Comparison of ENCODE assay signal across 12 cellular contexts in genomic region chr9:31140316-31140715, GRCh38.
DNase-seq lines count a peak whose midpoint lies in the region; ATAC-seq and TF ChIP-seq lines count a peak whose summit lies in the region.
"Had no signal": no experiment of that assay in that cellular context is flagged by ENCODE, and none has a peak within 500 bp of the region (broad histone marks: within the 10 kb centered on the region; RNA-seq: fewer than 3 reads in every experiment).

No MANE protein-coding gene starts in this region.

- no peaks in the 10 kb centered on the region for H3K4me1 Mint-ChIP-seq in GM23338

- H3K79me2 ChIP-seq in GM23338 (replicated peaks; ENCODE audit: insufficient read depth) (no peaks in the 10 kb centered on the region), OCI-LY3 (ENCODE audit: low read length) (no peaks in the 10 kb centered on the region)

- H3F3A ChIP-seq in GM23338 (replicated peaks; ENCODE audit: low read depth) = no peaks in the 10 kb centered on the region

- no peaks in the 10 kb centered on the region for H3K9me2 ChIP-seq in GM23338 (ENCODE audit: insufficient read depth)

- no peak overlapping the region for H3K4me3 ChIP-seq in BE2C (ENCODE audit: low read depth, low read length)
- H3K4me3 ChIP-seq in GM23338 = no peak overlapping the region
- H3K4me3 ChIP-seq in OCI-LY3 (ENCODE audit: low read length) = no peak overlapping the region
- no peak overlapping the region for H3K4me3 ChIP-seq in fibroblast of the aortic adventitia (ENCODE audit: low read depth, low read length)

- no peak overlapping the region for H3K27ac Mint-ChIP-seq in GM23338
- H3K27ac Mint-ChIP-seq: activated naive CD4-positive, alpha-beta T cell treated with anti-CD3 and anti-CD28 coated beads, Interleukin-2, amount 50 U/mL, for 24 hours had no signal

- DNase-seq in BE2C (no peak), GM23338 (ENCODE audit: low spot score) (peak; percentile 64), fibroblast of the aortic adventitia (ENCODE audit: low read depth) (peak; percentile 45), head of caudate nucleus (no peak), iPS-NIHi11 (ENCODE audit: low spot score) (no peak), LoVo (ENCODE audit: low spot score) (no peak), HuH-7.5 (ENCODE audit: low spot score) (no peak)
- DNase-seq: GF-D8, NCI-H1048 had no signal

- no peaks in the 10 kb centered on the region for H3K36me3 ChIP-seq in BE2C
- no peaks in the 10 kb centered on the region for H3K36me3 ChIP-seq in GM23338 (ENCODE audit: insufficient read depth)
- no peaks in the 10 kb centered on the region for H3K36me3 ChIP-seq in OCI-LY3 (replicated peaks; ENCODE audit: low read depth, low read length)
- H3K36me3 ChIP-seq: neutrophil had no signal

- H3K27ac ChIP-seq in GM23338 (ENCODE audit: low read depth) (no peak overlapping the region), OCI-LY3 (ENCODE audit: low read length) (no peak overlapping the region)
- H3K27ac ChIP-seq: neutrophil had no signal

- peaks cover 5% of the 10 kb centered on the region for H3K4me1 ChIP-seq in BE2C
- H3K4me1 ChIP-seq in GM23338 (ENCODE audit: insufficient read depth) = no peaks in the 10 kb centered on the region
- no peaks in the 10 kb centered on the region for H3K4me1 ChIP-seq in OCI-LY3 (ENCODE audit: low read length)

- H2AFZ ChIP-seq in GM23338 = no peak overlapping the region
- H2AFZ ChIP-seq in OCI-LY3 (ENCODE audit: low read depth, low read length) = no peak overlapping the region

- no peaks in the 10 kb centered on the region for H3K36me3 Mint-ChIP-seq in GM23338 (ENCODE audit: low read depth)
- H3K36me3 Mint-ChIP-seq: activated naive CD4-positive, alpha-beta T cell treated with anti-CD3 and anti-CD28 coated beads, Interleukin-2, amount 50 U/mL, for 24 hours had no signal

- TF ChIP-seq CTCF in BE2C (IDR thresholded peaks at IDR 0.05; ENCODE audit: low read depth, low read length) (peak; percentile 54), GM23338 (conservative IDR thresholded peaks at IDR 0.05; ENCODE audit: low read depth in 2 of 2) (peak; percentile 45 to 73; a peak in 3 of 4 replicates), OCI-LY3 (IDR thresholded peaks at IDR 0.05; ENCODE audit: low read depth, low read length) (peak; percentile 58), fibroblast of the aortic adventitia (IDR thresholded peaks at IDR 0.05; ENCODE audit: insufficient read depth, low read length) (peak; percentile 43)

- no peaks in the 10 kb centered on the region for H3K9me3 Mint-ChIP-seq in GM23338
- H3K9me3 Mint-ChIP-seq: activated naive CD4-positive, alpha-beta T cell treated with anti-CD3 and anti-CD28 coated beads, Interleukin-2, amount 50 U/mL, for 24 hours had no signal

- H3K4me3 Mint-ChIP-seq in GM23338 = no peak overlapping the region
- H3K4me3 Mint-ChIP-seq: activated naive CD4-positive, alpha-beta T cell treated with anti-CD3 and anti-CD28 coated beads, Interleukin-2, amount 50 U/mL, for 24 hours had no signal

- H3K4me2 ChIP-seq in GM23338 = no peak overlapping the region
- H3K4me2 ChIP-seq in OCI-LY3 (ENCODE audit: low read length) = no peak overlapping the region

- intact Hi-C loops in head of caudate nucleus (cut with DNase I) = no loop called here

- H3K9ac ChIP-seq in OCI-LY3 (ENCODE audit: low read length) = no peak overlapping the region

- no peaks in the 10 kb centered on the region for H3K9me3 ChIP-seq in BE2C
- no peaks in the 10 kb centered on the region for H3K9me3 ChIP-seq in OCI-LY3 (ENCODE audit: insufficient read depth, low read length)
- H3K9me3 ChIP-seq: neutrophil had no signal

- ATAC-seq in GM23338 = peak; percentile 33; the same call in 2 of the 3 replicates

- peaks cover 2% of the 10 kb centered on the region for H3K27me3 Mint-ChIP-seq in GM23338 (ENCODE audit: insufficient read depth, low read depth, poor library complexity)
- H3K27me3 Mint-ChIP-seq: activated naive CD4-positive, alpha-beta T cell treated with anti-CD3 and anti-CD28 coated beads, Interleukin-2, amount 50 U/mL, for 24 hours had no signal

- H3K27me3 ChIP-seq in BE2C (no peaks in the 10 kb centered on the region), GM23338 (ENCODE audit: insufficient read depth) (no peaks in the 10 kb centered on the region), OCI-LY3 (ENCODE audit: low read depth, low read length) (no peaks in the 10 kb centered on the region)
- H3K27me3 ChIP-seq: neutrophil had no signal

- H4K20me1 ChIP-seq in GM23338 (replicated peaks; ENCODE audit: insufficient read depth) (no peaks in the 10 kb centered on the region), OCI-LY3 (ENCODE audit: insufficient read depth, low read length) (no peaks in the 10 kb centered on the region)

TF ChIP-seq in GM23338, 12 proteins besides CTCF, POLR2A, EP300 and RAD21 (continues in another document):
- no peak for TF ChIP-seq ETS1 (IDR thresholded peaks at IDR 0.05)
- TF ChIP-seq CREB1 (CRISPR knock-in tag; IDR thresholded peaks at IDR 0.05; ENCODE audit: low read depth) = no peak
- TF ChIP-seq JUNB (IDR thresholded peaks at IDR 0.05; ENCODE audit: unreplicated experiment) = no peak
- TF ChIP-seq, protein P1, sequence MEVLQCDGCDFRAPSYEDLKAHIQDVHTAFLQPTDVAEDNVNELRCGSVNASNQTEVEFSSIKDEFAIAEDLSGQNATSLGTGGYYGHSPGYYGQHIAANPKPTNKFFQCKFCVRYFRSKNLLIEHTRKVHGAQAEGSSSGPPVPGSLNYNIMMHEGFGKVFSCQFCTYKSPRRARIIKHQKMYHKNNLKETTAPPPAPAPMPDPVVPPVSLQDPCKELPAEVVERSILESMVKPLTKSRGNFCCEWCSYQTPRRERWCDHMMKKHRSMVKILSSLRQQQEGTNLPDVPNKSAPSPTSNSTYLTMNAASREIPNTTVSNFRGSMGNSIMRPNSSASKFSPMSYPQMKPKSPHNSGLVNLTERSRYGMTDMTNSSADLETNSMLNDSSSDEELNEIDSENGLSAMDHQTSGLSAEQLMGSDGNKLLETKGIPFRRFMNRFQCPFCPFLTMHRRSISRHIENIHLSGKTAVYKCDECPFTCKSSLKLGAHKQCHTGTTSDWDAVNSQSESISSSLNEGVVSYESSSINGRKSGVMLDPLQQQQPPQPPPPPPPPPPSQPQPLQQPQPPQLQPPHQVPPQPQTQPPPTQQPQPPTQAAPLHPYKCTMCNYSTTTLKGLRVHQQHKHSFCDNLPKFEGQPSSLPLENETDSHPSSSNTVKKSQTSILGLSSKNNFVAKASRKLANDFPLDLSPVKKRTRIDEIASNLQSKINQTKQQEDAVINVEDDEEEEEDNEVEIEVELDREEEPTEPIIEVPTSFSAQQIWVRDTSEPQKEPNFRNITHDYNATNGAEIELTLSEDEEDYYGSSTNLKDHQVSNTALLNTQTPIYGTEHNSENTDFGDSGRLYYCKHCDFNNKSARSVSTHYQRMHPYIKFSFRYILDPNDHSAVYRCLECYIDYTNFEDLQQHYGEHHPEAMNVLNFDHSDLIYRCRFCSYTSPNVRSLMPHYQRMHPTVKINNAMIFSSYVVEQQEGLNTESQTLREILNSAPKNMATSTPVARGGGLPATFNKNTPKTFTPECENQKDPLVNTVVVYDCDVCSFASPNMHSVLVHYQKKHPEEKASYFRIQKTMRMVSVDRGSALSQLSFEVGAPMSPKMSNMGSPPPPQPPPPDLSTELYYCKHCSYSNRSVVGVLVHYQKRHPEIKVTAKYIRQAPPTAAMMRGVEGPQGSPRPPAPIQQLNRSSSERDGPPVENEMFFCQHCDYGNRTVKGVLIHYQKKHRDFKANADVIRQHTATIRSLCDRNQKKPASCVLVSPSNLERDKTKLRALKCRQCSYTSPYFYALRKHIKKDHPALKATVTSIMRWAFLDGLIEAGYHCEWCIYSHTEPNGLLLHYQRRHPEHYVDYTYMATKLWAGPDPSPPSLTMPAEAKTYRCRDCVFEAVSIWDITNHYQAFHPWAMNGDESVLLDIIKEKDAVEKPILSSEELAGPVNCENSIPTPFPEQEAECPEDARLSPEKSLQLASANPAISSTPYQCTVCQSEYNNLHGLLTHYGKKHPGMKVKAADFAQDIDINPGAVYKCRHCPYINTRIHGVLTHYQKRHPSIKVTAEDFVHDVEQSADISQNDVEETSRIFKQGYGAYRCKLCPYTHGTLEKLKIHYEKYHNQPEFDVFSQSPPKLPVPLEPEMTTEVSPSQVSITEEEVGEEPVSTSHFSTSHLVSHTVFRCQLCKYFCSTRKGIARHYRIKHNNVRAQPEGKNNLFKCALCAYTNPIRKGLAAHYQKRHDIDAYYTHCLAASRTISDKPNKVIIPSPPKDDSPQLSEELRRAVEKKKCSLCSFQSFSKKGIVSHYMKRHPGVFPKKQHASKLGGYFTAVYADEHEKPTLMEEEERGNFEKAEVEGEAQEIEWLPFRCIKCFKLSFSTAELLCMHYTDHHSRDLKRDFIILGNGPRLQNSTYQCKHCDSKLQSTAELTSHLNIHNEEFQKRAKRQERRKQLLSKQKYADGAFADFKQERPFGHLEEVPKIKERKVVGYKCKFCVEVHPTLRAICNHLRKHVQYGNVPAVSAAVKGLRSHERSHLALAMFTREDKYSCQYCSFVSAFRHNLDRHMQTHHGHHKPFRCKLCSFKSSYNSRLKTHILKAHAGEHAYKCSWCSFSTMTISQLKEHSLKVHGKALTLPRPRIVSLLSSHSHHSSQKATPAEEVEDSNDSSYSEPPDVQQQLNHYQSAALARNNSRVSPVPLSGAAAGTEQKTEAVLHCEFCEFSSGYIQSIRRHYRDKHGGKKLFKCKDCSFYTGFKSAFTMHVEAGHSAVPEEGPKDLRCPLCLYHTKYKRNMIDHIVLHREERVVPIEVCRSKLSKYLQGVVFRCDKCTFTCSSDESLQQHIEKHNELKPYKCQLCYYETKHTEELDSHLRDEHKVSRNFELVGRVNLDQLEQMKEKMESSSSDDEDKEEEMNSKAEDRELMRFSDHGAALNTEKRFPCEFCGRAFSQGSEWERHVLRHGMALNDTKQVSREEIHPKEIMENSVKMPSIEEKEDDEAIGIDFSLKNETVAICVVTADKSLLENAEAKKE (CRISPR knock-in tag; IDR thresholded peaks at IDR 0.05) = no peak
- no peak for TF ChIP-seq ZNF331 (CRISPR knock-in tag; IDR thresholded peaks at IDR 0.05; ENCODE audit: low read depth)
- no peak for TF ChIP-seq STAT1 (IDR thresholded peaks at IDR 0.05; ENCODE audit: unreplicated experiment)
- no peak for TF ChIP-seq NANOG (IDR thresholded peaks at IDR 0.05; ENCODE audit: borderline replicate concordance)

Comparison
In these comparisons a context has a peak if more than half of its experiments do, and no peak if none do; other contexts are left out.
1. DNase-seq: peak in GM23338 (single experiment) and fibroblast of the aortic adventitia (single experiment); none in BE2C (single experiment), head of caudate nucleus (0 of 42), iPS-NIHi11 (single experiment), LoVo (single experiment) and HuH-7.5 (single experiment).
2. Peak in every context shown above with its lines, with median percentiles within 50 percentile points of each other: CTCF ChIP-seq.